In genomic region chr3:193824365-193824764, GRCh38 we compare ENCODE assay signal across 16 cellular contexts.
DNase-seq lines count a peak whose midpoint lies in the region; ATAC-seq and TF ChIP-seq lines count a peak whose summit lies in the region.
"Had no signal": no experiment of that assay in that cellular context is flagged by ENCODE, and none has a peak within 500 bp of the region (broad histone marks: within the 10 kb centered on the region; RNA-seq: fewer than 3 reads in every experiment).

No MANE protein-coding gene starts in this region.

- H3K27ac Mint-ChIP-seq in MCF 10A (ENCODE audit: low read depth, unreplicated experiment), result no peak overlapping the region
- no peak overlapping the region for H3K27ac Mint-ChIP-seq in activated naive CD4-positive, alpha-beta T cell treated with anti-CD3 and anti-CD28 coated beads, Interleukin-2, amount 50 U/mL, for 72 hours
- H3K27ac Mint-ChIP-seq: CD4-positive, alpha-beta T cell; H9 had no signal

- TF ChIP-seq CTCF in MCF 10A (IDR thresholded peaks at IDR 0.05; ENCODE audit: unreplicated experiment), result no peak
- no peak for TF ChIP-seq CTCF in colonic mucosa (IDR thresholded peaks at IDR 0.05)

- POLR2A ChIA-PET in MCF 10A (lab: Yijun Ruan, JAX), result no interaction called here

- H3K27me3 ChIP-seq in colonic mucosa, result no peaks in the 10 kb centered on the region
- H3K27me3 ChIP-seq: BLaER1 treated with 17β-estradiol and CSF1 and Interleukin-3, amounts not matched to agents 10 nM and 100 nM had no signal

- peak; percentile 86 for ATAC-seq in left colon
- ATAC-seq in activated naive CD4-positive, alpha-beta T cell treated with anti-CD3 and anti-CD28 coated beads, Interleukin-2, amount 50 U/mL, for 72 hours, result no peak
- no peak for ATAC-seq in GM18867 (IDR thresholded peaks at IDR 0.05; ENCODE audit: unreplicated experiment)
- ATAC-seq in HG02678 (IDR thresholded peaks at IDR 0.05; ENCODE audit: unreplicated experiment), result no peak

- H3K4me1 ChIP-seq in colonic mucosa, result no peaks in the 10 kb centered on the region

- no peak overlapping the region for H3K9ac ChIP-seq in colonic mucosa (ENCODE audit: low read depth in 2 of 2, low read length in 2 of 2)
- H3K9ac ChIP-seq: BLaER1 treated with 17β-estradiol and CSF1 and Interleukin-3, amounts not matched to agents 10 nM and 100 nM had no signal

- in situ Hi-C loops in T47D (cut with HindIII; ENCODE audit: low pct_unique_long_range_greater_than_20kb, low sequenced_read_pairs), result no loop called here

- H3K36me3 ChIP-seq in colonic mucosa, result no peaks in the 10 kb centered on the region
- H3K36me3 ChIP-seq: BLaER1 treated with 17β-estradiol and CSF1 and Interleukin-3, amounts not matched to agents 10 nM and 100 nM had no signal

- H3K9me3 Mint-ChIP-seq in MCF 10A (ENCODE audit: unreplicated experiment), result no peaks in the 10 kb centered on the region
- no peaks in the 10 kb centered on the region for H3K9me3 Mint-ChIP-seq in activated naive CD4-positive, alpha-beta T cell treated with anti-CD3 and anti-CD28 coated beads, Interleukin-2, amount 50 U/mL, for 72 hours
- H3K9me3 Mint-ChIP-seq: CD4-positive, alpha-beta T cell; H9 had no signal

- CTCF ChIA-PET in MCF 10A (lab: Yijun Ruan, JAX), result interaction anchor here (0.6 kb wide), 1 partner anchor 235 kb away, joined by 4 read pairs; no protein-coding TSS in a partner anchor

- BruUV-seq in MCF 10A (replicated peaks; lab: Mats Ljungman, UMichigan), result no TSS peak

- H3K9me3 ChIP-seq in colonic mucosa, result no peaks in the 10 kb centered on the region
- H3K9me3 ChIP-seq: BLaER1 treated with 17β-estradiol and CSF1 and Interleukin-3, amounts not matched to agents 10 nM and 100 nM had no signal

- H3K27ac ChIP-seq in colonic mucosa, result peak overlapping the region; percentile 7
- H3K27ac ChIP-seq: BLaER1 treated with 17β-estradiol and CSF1 and Interleukin-3, amounts not matched to agents 10 nM and 100 nM; HL-60 had no signal

- intact Hi-C loops in MCF 10A (cut with micrococcal nuclease), result no loop called here
- intact Hi-C loops in colonic mucosa (cut with DNase I), result no loop called here
- intact Hi-C loops in left colon (cut with DNase I, micrococcal nuclease), result no loop called here

- no peak overlapping the region for H3K4me3 ChIP-seq in colonic mucosa
- H3K4me3 ChIP-seq: BLaER1 treated with 17β-estradiol and CSF1 and Interleukin-3, amounts not matched to agents 10 nM and 100 nM had no signal

- H3K4me3 Mint-ChIP-seq in MCF 10A (ENCODE audit: unreplicated experiment), result no peak overlapping the region
- H3K4me3 Mint-ChIP-seq: CD4-positive, alpha-beta T cell; H9 had no signal

- H3K4me1 Mint-ChIP-seq in MCF 10A (ENCODE audit: insufficient read depth, unreplicated experiment), result peaks cover 17% of the 10 kb centered on the region

- no peaks in the 10 kb centered on the region for H3K27me3 Mint-ChIP-seq in MCF 10A (ENCODE audit: insufficient read depth, unreplicated experiment)

- no peaks in the 10 kb centered on the region for H3K36me3 Mint-ChIP-seq in MCF 10A (ENCODE audit: insufficient read depth, unreplicated experiment)
- no peaks in the 10 kb centered on the region for H3K36me3 Mint-ChIP-seq in activated naive CD4-positive, alpha-beta T cell treated with anti-CD3 and anti-CD28 coated beads, Interleukin-2, amount 50 U/mL, for 72 hours

- DNase-seq in T47D (ENCODE audit: low read depth in 1 of 2, low spot score in 1 of 2) (peak; percentile 66 to 99), MCF 10A (ENCODE audit: unreplicated experiment) (no peak), colonic mucosa (peak; percentile 55), left colon (no peak)
- no peak for DNase-seq in activated naive CD4-positive, alpha-beta T cell treated with anti-CD3 and anti-CD28 coated beads, Interleukin-2, amount 50 U/mL, for 72 hours (ENCODE audit: low spot score in 2 of 2)
- no peak for DNase-seq in effector CD4-positive, alpha-beta T cell
- DNase-seq: ACHN; Calu3; CD4-positive, alpha-beta T cell; DMS 273 treated with DMSO at 0.1 percent for 48 hours; GOT3; H9 had no signal

Comparison
In these comparisons a context has a peak if more than half of its experiments do, and no peak if none do; other contexts are left out.
1. DNase-seq: peak in T47D (2 of 2) and colonic mucosa (single experiment); none in MCF 10A (single experiment), left colon (0 of 2), activated naive CD4-positive, alpha-beta T cell treated with anti-CD3 and anti-CD28 coated beads, Interleukin-2, amount 50 U/mL, for 72 hours (0 of 2) and effector CD4-positive, alpha-beta T cell (single experiment).